In the genomic region with DNA sequence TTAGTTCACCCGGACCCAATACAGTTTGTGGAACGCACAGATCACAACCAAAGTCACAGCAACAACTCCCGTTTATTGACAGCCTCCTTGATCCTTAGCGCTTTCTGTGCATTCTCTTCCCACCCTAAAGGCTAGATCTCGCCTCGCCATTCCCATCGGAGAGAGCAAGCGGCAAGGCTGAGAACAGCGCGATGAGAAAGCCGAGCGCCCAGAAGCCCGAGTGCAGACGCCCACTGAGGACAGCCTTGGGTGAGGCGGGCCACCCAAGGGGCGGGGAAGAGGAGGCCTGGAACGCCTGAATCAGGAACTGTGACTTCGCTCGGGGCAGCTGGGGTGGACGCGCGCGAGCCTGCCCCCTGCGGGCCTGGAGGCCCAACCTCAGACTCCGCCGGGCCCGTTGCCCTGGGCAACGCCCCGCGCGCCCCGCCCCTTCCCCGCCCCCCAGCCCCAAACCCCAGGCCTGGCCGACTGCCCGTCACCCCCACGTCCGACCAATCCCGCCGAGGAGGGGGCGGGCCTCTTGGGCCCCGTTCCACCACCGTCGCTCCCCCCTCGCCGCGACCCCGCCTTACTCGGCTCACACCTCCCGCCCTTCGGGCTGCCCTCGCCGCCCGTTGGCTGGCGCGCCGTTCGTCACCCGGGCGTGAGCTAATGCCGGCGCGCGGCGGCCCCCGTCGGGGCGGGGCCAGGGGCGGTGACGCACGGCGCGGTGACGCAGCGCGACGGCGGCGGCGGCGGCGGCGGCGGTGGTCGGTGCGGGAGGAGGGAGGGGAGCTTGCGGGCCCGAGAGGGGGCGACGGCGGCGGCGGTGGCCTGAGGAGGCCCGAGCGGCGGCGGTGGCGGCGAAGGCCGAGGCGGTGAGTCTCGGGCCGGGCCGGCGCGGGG, we compare ENCODE assay signal across 1 cellular context.
A peak's percentile ranks its signal among the peaks of the same experiment; 100 is the strongest.
TF ChIP-seq lines count a peak whose summit lies in the region.

A gene with protein sequence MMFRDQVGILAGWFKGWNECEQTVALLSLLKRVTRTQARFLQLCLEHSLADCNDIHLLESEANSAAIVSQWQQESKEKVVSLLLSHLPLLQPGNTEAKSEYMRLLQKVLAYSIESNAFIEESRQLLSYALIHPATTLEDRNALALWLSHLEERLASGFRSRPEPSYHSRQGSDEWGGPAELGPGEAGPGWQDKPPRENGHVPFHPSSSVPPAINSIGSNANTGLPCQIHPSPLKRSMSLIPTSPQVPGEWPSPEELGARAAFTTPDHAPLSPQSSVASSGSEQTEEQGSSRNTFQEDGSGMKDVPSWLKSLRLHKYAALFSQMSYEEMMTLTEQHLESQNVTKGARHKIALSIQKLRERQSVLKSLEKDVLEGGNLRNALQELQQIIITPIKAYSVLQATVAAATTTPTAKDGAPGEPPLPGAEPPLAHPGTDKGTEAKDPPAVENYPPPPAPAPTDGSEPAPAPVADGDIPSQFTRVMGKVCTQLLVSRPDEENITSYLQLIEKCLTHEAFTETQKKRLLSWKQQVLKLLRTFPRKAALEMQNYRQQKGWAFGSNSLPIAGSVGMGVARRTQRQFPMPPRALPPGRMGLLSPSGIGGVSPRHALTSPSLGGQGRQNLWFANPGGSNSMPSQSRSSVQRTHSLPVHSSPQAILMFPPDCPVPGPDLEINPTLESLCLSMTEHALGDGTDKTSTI (plus strand): TSS at position 702 of the 885 bp plus-strand sequence. CDS start 14,473 bp downstream, outside the sequence.

TF ChIP-seq in WTC11, 78 proteins besides CTCF, POLR2A, EP300 and RAD21 (continued from another document):
- TF ChIP-seq, protein P1, sequence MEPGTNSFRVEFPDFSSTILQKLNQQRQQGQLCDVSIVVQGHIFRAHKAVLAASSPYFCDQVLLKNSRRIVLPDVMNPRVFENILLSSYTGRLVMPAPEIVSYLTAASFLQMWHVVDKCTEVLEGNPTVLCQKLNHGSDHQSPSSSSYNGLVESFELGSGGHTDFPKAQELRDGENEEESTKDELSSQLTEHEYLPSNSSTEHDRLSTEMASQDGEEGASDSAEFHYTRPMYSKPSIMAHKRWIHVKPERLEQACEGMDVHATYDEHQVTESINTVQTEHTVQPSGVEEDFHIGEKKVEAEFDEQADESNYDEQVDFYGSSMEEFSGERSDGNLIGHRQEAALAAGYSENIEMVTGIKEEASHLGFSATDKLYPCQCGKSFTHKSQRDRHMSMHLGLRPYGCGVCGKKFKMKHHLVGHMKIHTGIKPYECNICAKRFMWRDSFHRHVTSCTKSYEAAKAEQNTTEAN (CRISPR knock-in tag; IDR thresholded peaks at IDR 0.05) = 0 out of 2 replicates have a peak, but pooled peaks have one; percentile 48
- 0 out of 2 replicates have a peak, but pooled peaks have one; percentile 15 for TF ChIP-seq TEAD4 (CRISPR knock-in tag; IDR thresholded peaks at IDR 0.05)
- TF ChIP-seq, protein P2, sequence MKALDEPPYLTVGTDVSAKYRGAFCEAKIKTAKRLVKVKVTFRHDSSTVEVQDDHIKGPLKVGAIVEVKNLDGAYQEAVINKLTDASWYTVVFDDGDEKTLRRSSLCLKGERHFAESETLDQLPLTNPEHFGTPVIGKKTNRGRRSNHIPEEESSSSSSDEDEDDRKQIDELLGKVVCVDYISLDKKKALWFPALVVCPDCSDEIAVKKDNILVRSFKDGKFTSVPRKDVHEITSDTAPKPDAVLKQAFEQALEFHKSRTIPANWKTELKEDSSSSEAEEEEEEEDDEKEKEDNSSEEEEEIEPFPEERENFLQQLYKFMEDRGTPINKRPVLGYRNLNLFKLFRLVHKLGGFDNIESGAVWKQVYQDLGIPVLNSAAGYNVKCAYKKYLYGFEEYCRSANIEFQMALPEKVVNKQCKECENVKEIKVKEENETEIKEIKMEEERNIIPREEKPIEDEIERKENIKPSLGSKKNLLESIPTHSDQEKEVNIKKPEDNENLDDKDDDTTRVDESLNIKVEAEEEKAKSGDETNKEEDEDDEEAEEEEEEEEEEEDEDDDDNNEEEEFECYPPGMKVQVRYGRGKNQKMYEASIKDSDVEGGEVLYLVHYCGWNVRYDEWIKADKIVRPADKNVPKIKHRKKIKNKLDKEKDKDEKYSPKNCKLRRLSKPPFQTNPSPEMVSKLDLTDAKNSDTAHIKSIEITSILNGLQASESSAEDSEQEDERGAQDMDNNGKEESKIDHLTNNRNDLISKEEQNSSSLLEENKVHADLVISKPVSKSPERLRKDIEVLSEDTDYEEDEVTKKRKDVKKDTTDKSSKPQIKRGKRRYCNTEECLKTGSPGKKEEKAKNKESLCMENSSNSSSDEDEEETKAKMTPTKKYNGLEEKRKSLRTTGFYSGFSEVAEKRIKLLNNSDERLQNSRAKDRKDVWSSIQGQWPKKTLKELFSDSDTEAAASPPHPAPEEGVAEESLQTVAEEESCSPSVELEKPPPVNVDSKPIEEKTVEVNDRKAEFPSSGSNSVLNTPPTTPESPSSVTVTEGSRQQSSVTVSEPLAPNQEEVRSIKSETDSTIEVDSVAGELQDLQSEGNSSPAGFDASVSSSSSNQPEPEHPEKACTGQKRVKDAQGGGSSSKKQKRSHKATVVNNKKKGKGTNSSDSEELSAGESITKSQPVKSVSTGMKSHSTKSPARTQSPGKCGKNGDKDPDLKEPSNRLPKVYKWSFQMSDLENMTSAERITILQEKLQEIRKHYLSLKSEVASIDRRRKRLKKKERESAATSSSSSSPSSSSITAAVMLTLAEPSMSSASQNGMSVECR (CRISPR knock-in tag; IDR thresholded peaks at IDR 0.05; ENCODE audit: borderline replicate concordance) = peak; percentile 66; the same call in 1 of the 2 replicates
- TF ChIP-seq TEAD1 (CRISPR knock-in tag; IDR thresholded peaks at IDR 0.05) = peak; percentile 67
- no peak for TF ChIP-seq JUN (CRISPR knock-in tag; IDR thresholded peaks at IDR 0.05)
- peak; percentile 54; the same call in 1 of the 2 replicates for TF ChIP-seq CREM (CRISPR knock-in tag; IDR thresholded peaks at IDR 0.05)
- TF ChIP-seq, protein P3, sequence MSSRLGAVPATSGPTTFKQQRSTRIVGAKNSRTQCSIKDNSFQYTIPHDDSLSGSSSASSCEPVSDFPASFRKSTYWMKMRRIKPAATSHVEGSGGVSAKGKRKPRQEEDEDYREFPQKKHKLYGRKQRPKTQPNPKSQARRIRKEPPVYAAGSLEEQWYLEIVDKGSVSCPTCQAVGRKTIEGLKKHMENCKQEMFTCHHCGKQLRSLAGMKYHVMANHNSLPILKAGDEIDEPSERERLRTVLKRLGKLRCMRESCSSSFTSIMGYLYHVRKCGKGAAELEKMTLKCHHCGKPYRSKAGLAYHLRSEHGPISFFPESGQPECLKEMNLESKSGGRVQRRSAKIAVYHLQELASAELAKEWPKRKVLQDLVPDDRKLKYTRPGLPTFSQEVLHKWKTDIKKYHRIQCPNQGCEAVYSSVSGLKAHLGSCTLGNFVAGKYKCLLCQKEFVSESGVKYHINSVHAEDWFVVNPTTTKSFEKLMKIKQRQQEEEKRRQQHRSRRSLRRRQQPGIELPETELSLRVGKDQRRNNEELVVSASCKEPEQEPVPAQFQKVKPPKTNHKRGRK (CRISPR knock-in tag; IDR thresholded peaks at IDR 0.05; ENCODE audit: borderline replicate concordance) = no peak
- TF ChIP-seq SMAD4 (CRISPR knock-in tag; IDR thresholded peaks at IDR 0.05) = no peak
- TF ChIP-seq, protein P4, sequence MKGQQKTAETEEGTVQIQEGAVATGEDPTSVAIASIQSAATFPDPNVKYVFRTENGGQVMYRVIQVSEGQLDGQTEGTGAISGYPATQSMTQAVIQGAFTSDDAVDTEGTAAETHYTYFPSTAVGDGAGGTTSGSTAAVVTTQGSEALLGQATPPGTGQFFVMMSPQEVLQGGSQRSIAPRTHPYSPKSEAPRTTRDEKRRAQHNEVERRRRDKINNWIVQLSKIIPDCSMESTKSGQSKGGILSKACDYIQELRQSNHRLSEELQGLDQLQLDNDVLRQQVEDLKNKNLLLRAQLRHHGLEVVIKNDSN (CRISPR knock-in tag; IDR thresholded peaks at IDR 0.05) = peak; percentile 15; the same call in 1 of the 2 replicates
- peak; percentile 59 for TF ChIP-seq GABPB1 (CRISPR knock-in tag; IDR thresholded peaks at IDR 0.05)
- TF ChIP-seq OVOL2 (CRISPR knock-in tag; IDR thresholded peaks at IDR 0.05; ENCODE audit: borderline replicate concordance) = no peak
- peak; percentile 69 for TF ChIP-seq FOXP1 (CRISPR knock-in tag; IDR thresholded peaks at IDR 0.05; ENCODE audit: borderline replicate concordance)
- 0 out of 2 replicates have a peak, but pooled peaks have one; percentile 24 for TF ChIP-seq CREB1 (CRISPR knock-in tag; IDR thresholded peaks at IDR 0.05)
- TF ChIP-seq, protein P5, sequence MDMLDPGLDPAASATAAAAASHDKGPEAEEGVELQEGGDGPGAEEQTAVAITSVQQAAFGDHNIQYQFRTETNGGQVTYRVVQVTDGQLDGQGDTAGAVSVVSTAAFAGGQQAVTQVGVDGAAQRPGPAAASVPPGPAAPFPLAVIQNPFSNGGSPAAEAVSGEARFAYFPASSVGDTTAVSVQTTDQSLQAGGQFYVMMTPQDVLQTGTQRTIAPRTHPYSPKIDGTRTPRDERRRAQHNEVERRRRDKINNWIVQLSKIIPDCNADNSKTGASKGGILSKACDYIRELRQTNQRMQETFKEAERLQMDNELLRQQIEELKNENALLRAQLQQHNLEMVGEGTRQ (CRISPR knock-in tag; IDR thresholded peaks at IDR 0.05) = no peak
- TF ChIP-seq, protein P6, sequence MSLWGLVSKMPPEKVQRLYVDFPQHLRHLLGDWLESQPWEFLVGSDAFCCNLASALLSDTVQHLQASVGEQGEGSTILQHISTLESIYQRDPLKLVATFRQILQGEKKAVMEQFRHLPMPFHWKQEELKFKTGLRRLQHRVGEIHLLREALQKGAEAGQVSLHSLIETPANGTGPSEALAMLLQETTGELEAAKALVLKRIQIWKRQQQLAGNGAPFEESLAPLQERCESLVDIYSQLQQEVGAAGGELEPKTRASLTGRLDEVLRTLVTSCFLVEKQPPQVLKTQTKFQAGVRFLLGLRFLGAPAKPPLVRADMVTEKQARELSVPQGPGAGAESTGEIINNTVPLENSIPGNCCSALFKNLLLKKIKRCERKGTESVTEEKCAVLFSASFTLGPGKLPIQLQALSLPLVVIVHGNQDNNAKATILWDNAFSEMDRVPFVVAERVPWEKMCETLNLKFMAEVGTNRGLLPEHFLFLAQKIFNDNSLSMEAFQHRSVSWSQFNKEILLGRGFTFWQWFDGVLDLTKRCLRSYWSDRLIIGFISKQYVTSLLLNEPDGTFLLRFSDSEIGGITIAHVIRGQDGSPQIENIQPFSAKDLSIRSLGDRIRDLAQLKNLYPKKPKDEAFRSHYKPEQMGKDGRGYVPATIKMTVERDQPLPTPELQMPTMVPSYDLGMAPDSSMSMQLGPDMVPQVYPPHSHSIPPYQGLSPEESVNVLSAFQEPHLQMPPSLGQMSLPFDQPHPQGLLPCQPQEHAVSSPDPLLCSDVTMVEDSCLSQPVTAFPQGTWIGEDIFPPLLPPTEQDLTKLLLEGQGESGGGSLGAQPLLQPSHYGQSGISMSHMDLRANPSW (CRISPR knock-in tag; conservative IDR thresholded peaks at IDR 0.05; ENCODE audit: low read depth) = no peak
- TF ChIP-seq SP1 (CRISPR knock-in tag; conservative IDR thresholded peaks at IDR 0.05) = peak; percentile 97
- TF ChIP-seq, protein P7, sequence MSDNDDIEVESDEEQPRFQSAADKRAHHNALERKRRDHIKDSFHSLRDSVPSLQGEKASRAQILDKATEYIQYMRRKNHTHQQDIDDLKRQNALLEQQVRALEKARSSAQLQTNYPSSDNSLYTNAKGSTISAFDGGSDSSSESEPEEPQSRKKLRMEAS (CRISPR knock-in tag; IDR thresholded peaks at IDR 0.05) = peak; percentile 72
- TF ChIP-seq NFATC4 (CRISPR knock-in tag; IDR thresholded peaks at IDR 0.05) = no peak
- TF ChIP-seq, protein P8, sequence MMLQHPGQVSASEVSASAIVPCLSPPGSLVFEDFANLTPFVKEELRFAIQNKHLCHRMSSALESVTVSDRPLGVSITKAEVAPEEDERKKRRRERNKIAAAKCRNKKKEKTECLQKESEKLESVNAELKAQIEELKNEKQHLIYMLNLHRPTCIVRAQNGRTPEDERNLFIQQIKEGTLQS (CRISPR knock-in tag; conservative IDR thresholded peaks at IDR 0.05) = no peak
- TF ChIP-seq MXD4 (CRISPR knock-in tag; IDR thresholded peaks at IDR 0.05; ENCODE audit: borderline replicate concordance) = no peak
